Comparison of ENCODE assay signal across 8 cellular contexts in genomic region chr15:44719293-44719999, GRCh38. TPM values are rescaled to one million over a fixed set of nuclear protein-coding genes. Genes with fewer than 3 reads are reported as not detected.
DNase-seq lines count a peak whose midpoint lies in the region; ATAC-seq, FAIRE-seq and TF ChIP-seq lines count a peak whose summit lies in the region.

No MANE protein-coding gene starts in this region.

- ATAC-seq in GM21423 (IDR thresholded peaks at IDR 0.05; ENCODE audit: unreplicated experiment) = peak; percentile 48
- ATAC-seq in natural killer cell = peak; percentile 41 to 59 (median 46)

- peak; percentile 40 for FAIRE-seq in G401.6 (lab: Jason Lieb, UNC)

- H3K27ac ChIP-seq in dorsolateral prefrontal cortex = peak overlapping the region in 5 of 59 donors; percentile 1 to 31 (median 10)

- H3K9me3 Mint-ChIP-seq in natural killer cell = no peaks in the 10 kb centered on the region
- H3K9me3 Mint-ChIP-seq in osteocyte (ENCODE audit: unreplicated experiment) = no peaks in the 10 kb centered on the region

- H3K36me3 Mint-ChIP-seq in natural killer cell (peaks cover 50% of the 10 kb centered on the region), osteocyte (ENCODE audit: unreplicated experiment) (peaks cover 46% of the 10 kb centered on the region)

- TF ChIP-seq CTCF in natural killer cell (IDR thresholded peaks at IDR 0.05) (no peak), osteocyte (IDR thresholded peaks at IDR 0.05) (no peak), dorsolateral prefrontal cortex (IDR thresholded peaks at IDR 0.05 in 54 of 56, conservative IDR thresholded peaks at IDR 0.05 in 2 of 56; ENCODE audit: low read depth in 1 of 56, partially characterized antibody in 56 of 56) (no peak)

- H3K4me1 Mint-ChIP-seq in natural killer cell (peaks cover 82 to 90% of the 10 kb centered on the region in 2 donors), osteocyte (ENCODE audit: unreplicated experiment) (peaks cover 11% of the 10 kb centered on the region)

- H3K4me3 Mint-ChIP-seq in natural killer cell = peak overlapping the region; percentile 100
- no peak overlapping the region for H3K4me3 Mint-ChIP-seq in osteocyte (ENCODE audit: unreplicated experiment)

- DNase-seq in Jurkat, Clone E6-1 (ENCODE audit: low read depth, low spot score) = peak; percentile 75
- DNase-seq in activated CD8-positive, alpha-beta memory T cell treated with anti-CD3 and anti-CD28 coated beads, Interleukin-2, amount 50 U/mL, for 48 hours = peak; percentile 83
- DNase-seq in natural killer cell = no peak
- no peak for DNase-seq in osteocyte (ENCODE audit: extremely low spot score, unreplicated experiment)
- DNase-seq in dorsolateral prefrontal cortex = no peak
- DNase-seq in epidermal melanocyte (ENCODE audit: insufficient read length, low spot score) = no peak

- H3K4me3 ChIP-seq in Jurkat, Clone E6-1 (ENCODE audit: low read length) = no peak overlapping the region
- no peak overlapping the region for H3K4me3 ChIP-seq in dorsolateral prefrontal cortex

- intact Hi-C loops in natural killer cell (cut with micrococcal nuclease) = loop anchor here (1.0 to 10.0 kb wide), 2 partner anchors 8 to 865 kb away; partner anchors contain the start of genes B2M, BLOC1S6 and PATL2
- intact Hi-C loops in dorsolateral prefrontal cortex (cut with DNase I) = no loop called here

- peak overlapping the region; percentile 92 to 100 for H3K27ac Mint-ChIP-seq in natural killer cell
- no peak overlapping the region for H3K27ac Mint-ChIP-seq in osteocyte (ENCODE audit: unreplicated experiment)

- no peaks in the 10 kb centered on the region for H3K27me3 ChIP-seq in dorsolateral prefrontal cortex

- H3K27me3 Mint-ChIP-seq in natural killer cell (ENCODE audit: low read depth in 2 of 2) (no peaks in the 10 kb centered on the region), osteocyte (ENCODE audit: unreplicated experiment) (no peaks in the 10 kb centered on the region)

RNA-seq across cellular contexts. Expression of gene B2M, which starts 8.1 kb away (rescaled TPM):
- polyA plus RNA-seq in Jurkat, Clone E6-1 (2012; ENCODE audit: insufficient read depth, insufficient read length) = 1,962 TPM
- total RNA-seq in natural killer cell (1,000 to 10,000 TPM; 7,484 to 8,893 (median 7,665) TPM), osteocyte (1,535 and 1,733 TPM in 2 replicates), dorsolateral prefrontal cortex (1,000 to 10,000 TPM in 4 of 120 experiments, 100 to 1,000 TPM in 116; 213 to 1,235 (median 449) TPM)

RNA-seq across cellular contexts. Expression of gene PATL2, which starts 8.3 kb away (rescaled TPM):
- 1.7 TPM for polyA plus RNA-seq in Jurkat, Clone E6-1 (2012; ENCODE audit: insufficient read depth, insufficient read length)
- total RNA-seq in natural killer cell (100 to 1,000 TPM; 101 to 145 (median 112) TPM), osteocyte (0.24 and 0.40 TPM in 2 replicates), dorsolateral prefrontal cortex (1 to 10 TPM in 67 of 120 experiments, under 1 TPM in 45, not detected in 8; 0.20 to 6.3 (median 1.2) TPM)

RNA-seq across cellular contexts. Expression of gene TRIM69, which starts 16.9 kb away (rescaled TPM):
- polyA plus RNA-seq in Jurkat, Clone E6-1 (2012; ENCODE audit: insufficient read depth, insufficient read length) = 15.7 TPM
- total RNA-seq in natural killer cell (10 to 100 TPM; 14.2 to 20.1 (median 16.3) TPM), osteocyte (13.6 and 17.6 TPM in 2 replicates), dorsolateral prefrontal cortex (100 to 1,000 TPM in 1 of 120 experiments, 10 to 100 TPM in 119; 31.6 to 103 (median 60.3) TPM)

RNA-seq across cellular contexts. Expression of gene SPG11, which starts 56.0 kb away (rescaled TPM):
- polyA plus RNA-seq in Jurkat, Clone E6-1 (2012; ENCODE audit: insufficient read depth, insufficient read length) = 34.8 TPM
- 100 to 1,000 TPM; 123 to 154 (median 153) TPM for total RNA-seq in natural killer cell
- 58.1 and 79.1 TPM in 2 replicates for total RNA-seq in osteocyte
- 100 to 1,000 TPM in 9 of 120 experiments, 10 to 100 TPM in 111; 41.3 to 116 (median 77.5) TPM for total RNA-seq in dorsolateral prefrontal cortex

Comparison
In these comparisons a context has a peak if more than half of its experiments do, and no peak if none do; other contexts are left out.
1. DNase-seq: peak in Jurkat, Clone E6-1 (single experiment) and activated CD8-positive, alpha-beta memory T cell treated with anti-CD3 and anti-CD28 coated beads, Interleukin-2, amount 50 U/mL, for 48 hours (single experiment); none in natural killer cell (single experiment), osteocyte (single experiment), dorsolateral prefrontal cortex (0 of 10) and epidermal melanocyte (single experiment).
2. RNA of gene PATL2, which starts 8.3 kb away (total RNA-seq): 101 to 145 TPM in natural killer cell; 0.20 to 6.3 TPM in dorsolateral prefrontal cortex and 0.24 to 0.40 TPM in osteocyte; every median in the first group is over 10 times any median in the second.